In genomic region chr14:51595831-51596472, GRCh38 we compare ENCODE assay signal across 1 cellular context.
TF ChIP-seq lines count a peak whose summit lies in the region.

No MANE protein-coding gene starts in this region.

TF ChIP-seq in WTC11, 78 proteins besides CTCF, POLR2A, EP300 and RAD21 (continued from another document):
- TF ChIP-seq ZNF532 (CRISPR knock-in tag; IDR thresholded peaks at IDR 0.05; ENCODE audit: borderline replicate concordance) (no peak), MYBL2 (CRISPR knock-in tag; IDR thresholded peaks at IDR 0.05) (no peak), E2F5 (CRISPR knock-in tag; IDR thresholded peaks at IDR 0.05) (no peak), HMGA2 (CRISPR knock-in tag; IDR thresholded peaks at IDR 0.05) (no peak), CDX4 (CRISPR knock-in tag; IDR thresholded peaks at IDR 0.05; ENCODE audit: borderline replicate concordance) (no peak), ZNF512 (CRISPR knock-in tag; IDR thresholded peaks at IDR 0.05; ENCODE audit: borderline replicate concordance) (no peak), IRF2 (CRISPR knock-in tag; IDR thresholded peaks at IDR 0.05; ENCODE audit: borderline replicate concordance, low read depth) (no peak)
